ENCODE assay signal across 1 cellular context in the genomic region with DNA sequence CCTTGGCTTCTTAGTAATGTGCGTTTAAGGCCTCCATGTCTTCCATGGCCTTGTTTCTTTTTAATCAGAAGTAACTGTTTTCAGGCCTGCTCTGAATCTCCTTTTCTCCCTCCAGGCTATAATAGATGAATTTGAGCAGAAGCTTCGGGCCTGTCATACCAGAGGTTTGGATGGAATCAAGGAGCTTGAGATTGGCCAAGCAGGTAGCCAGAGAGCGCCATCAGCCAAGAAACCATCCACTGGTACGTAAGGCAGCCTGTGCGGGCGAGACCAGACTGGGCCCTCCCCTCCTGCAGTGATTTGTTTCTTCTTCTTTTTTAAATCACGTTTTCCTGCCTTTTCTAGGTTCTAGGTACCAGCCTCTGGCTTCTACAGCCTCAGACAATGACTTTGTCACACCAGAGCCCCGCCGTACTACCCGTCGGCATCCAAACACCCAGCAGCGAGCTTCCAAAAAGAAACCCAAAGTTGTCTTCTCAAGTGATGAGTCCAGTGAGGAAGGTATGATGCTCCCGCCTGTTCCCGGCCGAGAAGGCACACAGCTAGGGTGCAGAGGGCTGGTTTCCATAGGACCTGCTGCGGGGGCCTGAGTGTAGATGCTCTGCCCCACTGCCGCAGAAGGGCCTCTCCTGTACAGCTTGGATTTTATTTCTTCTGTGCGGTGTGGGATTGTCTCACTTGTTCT.
TF ChIP-seq lines count a peak whose summit lies in the region.

No MANE protein-coding gene starts in this region.

TF ChIP-seq in A549, 52 proteins besides CTCF, POLR2A, EP300 and RAD21:
- TF ChIP-seq HDAC2 (IDR thresholded peaks at IDR 0.05) (no peak), EHF (CRISPR knock-in tag; IDR thresholded peaks at IDR 0.05) (no peak), NFE2L2 (conservative IDR thresholded peaks at IDR 0.05; ENCODE audit: low read length) (no peak), ZFP36 (IDR thresholded peaks at IDR 0.05; ENCODE audit: borderline replicate concordance, partially characterized antibody) (no peak), CHD4 (IDR thresholded peaks at IDR 0.05; ENCODE audit: borderline replicate concordance) (no peak), MAZ (IDR thresholded peaks at IDR 0.05; ENCODE audit: borderline replicate concordance, low read depth, low read length) (no peak), SMC3 (IDR thresholded peaks at IDR 0.05) (no peak), RFX5 (IDR thresholded peaks at IDR 0.05) (no peak), ZSCAN20 (CRISPR knock-in tag; IDR thresholded peaks at IDR 0.05) (no peak)
- TF ChIP-seq, protein P1, sequence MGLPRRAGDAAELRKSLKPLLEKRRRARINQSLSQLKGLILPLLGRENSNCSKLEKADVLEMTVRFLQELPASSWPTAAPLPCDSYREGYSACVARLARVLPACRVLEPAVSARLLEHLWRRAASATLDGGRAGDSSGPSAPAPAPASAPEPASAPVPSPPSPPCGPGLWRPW (IDR thresholded peaks at IDR 0.05), result no peak
